In the genomic region with DNA sequence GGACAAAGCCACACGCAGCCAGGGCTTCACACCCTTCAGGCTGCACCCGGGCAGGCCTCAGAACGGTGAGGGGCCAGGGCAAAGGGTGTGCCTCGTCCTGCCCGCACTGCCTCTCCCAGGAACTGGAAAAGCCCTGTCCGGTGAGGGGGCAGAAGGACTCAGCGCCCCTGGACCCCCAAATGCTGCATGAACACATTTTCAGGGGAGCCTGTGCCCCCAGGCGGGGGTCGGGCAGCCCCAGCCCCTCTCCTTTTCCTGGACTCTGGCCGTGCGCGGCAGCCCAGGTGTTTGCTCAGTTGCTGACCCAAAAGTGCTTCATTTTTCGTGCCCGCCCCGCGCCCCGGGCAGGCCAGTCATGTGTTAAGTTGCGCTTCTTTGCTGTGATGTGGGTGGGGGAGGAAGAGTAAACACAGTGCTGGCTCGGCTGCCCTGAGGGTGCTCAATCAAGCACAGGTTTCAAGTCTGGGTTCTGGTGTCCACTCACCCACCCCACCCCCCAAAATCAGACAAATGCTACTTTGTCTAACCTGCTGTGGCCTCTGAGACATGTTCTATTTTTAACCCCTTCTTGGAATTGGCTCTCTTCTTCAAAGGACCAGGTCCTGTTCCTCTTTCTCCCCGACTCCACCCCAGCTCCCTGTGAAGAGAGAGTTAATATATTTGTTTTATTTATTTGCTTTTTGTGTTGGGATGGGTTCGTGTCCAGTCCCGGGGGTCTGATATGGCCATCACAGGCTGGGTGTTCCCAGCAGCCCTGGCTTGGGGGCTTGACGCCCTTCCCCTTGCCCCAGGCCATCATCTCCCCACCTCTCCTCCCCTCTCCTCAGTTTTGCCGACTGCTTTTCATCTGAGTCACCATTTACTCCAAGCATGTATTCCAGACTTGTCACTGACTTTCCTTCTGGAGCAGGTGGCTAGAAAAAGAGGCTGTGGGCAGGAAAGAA, we compare ENCODE assay signal across 8 cellular contexts. TPM values are rescaled to one million over a fixed set of nuclear protein-coding genes. Genes with fewer than 3 reads are reported as not detected.
DNase-seq lines count a peak whose midpoint lies in the region; TF ChIP-seq lines count a peak whose summit lies in the region.

No MANE protein-coding gene starts in this region.

- no peaks in the 10 kb centered on the region for H3K27me3 ChIP-seq in ectodermal cell (ENCODE audit: control insufficient read depth, insufficient read depth, low read length, poor library complexity, severe bottlenecking)
- H3K27me3 ChIP-seq in neural progenitor cell = no peaks in the 10 kb centered on the region

- no peaks in the 10 kb centered on the region for H4K20me1 ChIP-seq in neural progenitor cell (ENCODE audit: low read depth)

- no peaks in the 10 kb centered on the region for H3K9me3 Mint-ChIP-seq in neural progenitor cell
- H3K9me3 Mint-ChIP-seq in activated naive CD4-positive, alpha-beta T cell treated with anti-CD3 and anti-CD28 coated beads for 36 hours = no peaks in the 10 kb centered on the region

- no peak overlapping the region for H3K4me3 Mint-ChIP-seq in neural progenitor cell
- no peak overlapping the region for H3K4me3 Mint-ChIP-seq in activated naive CD4-positive, alpha-beta T cell treated with anti-CD3 and anti-CD28 coated beads for 36 hours

- H3K36me3 ChIP-seq in ectodermal cell (ENCODE audit: control insufficient read depth, insufficient read depth, low read length) (peaks cover 26% of the 10 kb centered on the region), neural progenitor cell (no peaks in the 10 kb centered on the region)

- H3K4me3 ChIP-seq in ectodermal cell (ENCODE audit: insufficient read depth, low read depth, low read length) (no peak overlapping the region), neural progenitor cell (no peak overlapping the region)

- no peaks in the 10 kb centered on the region for H3K27me3 Mint-ChIP-seq in neural progenitor cell (ENCODE audit: insufficient read depth, low read depth)
- H3K27me3 Mint-ChIP-seq in activated naive CD4-positive, alpha-beta T cell treated with anti-CD3 and anti-CD28 coated beads for 36 hours (ENCODE audit: low read depth) = no peaks in the 10 kb centered on the region

- peak; percentile 41 for DNase-seq in DMS79 treated with DMSO at 0.1 percent for 48 hours (lab: John Stamatoyannopoulos, UW)
- DNase-seq in NCI-H460 (ENCODE audit: extremely low read depth, low read depth) = peak; percentile 50
- no peak for DNase-seq in neural progenitor cell (ENCODE audit: low spot score)
- DNase-seq in activated naive CD4-positive, alpha-beta T cell treated with anti-CD3 and anti-CD28 coated beads for 36 hours = no peak
- no peak for DNase-seq in activated CD4-positive, CD25-positive, alpha-beta regulatory T cell treated with anti-CD3 and anti-CD28 coated beads, Interleukin-2, amount 50 U/mL, for 72 hours
- no peak for DNase-seq in activated CD8-positive, alpha-beta memory T cell treated with anti-CD3 and anti-CD28 coated beads for 24 hours
- no peak for DNase-seq in NCI-H2107 treated with DMSO at 0.1 percent for 48 hours (lab: John Stamatoyannopoulos, UW; ENCODE audit: unreplicated experiment)

- H3F3A ChIP-seq in neural progenitor cell (ENCODE audit: low read depth) = peaks cover 22% of the 10 kb centered on the region

- peak overlapping the region; percentile 27 for H3K9ac ChIP-seq in neural progenitor cell

- H3K4me1 Mint-ChIP-seq in neural progenitor cell = peaks cover 22% of the 10 kb centered on the region
- peaks cover 4% of the 10 kb centered on the region for H3K4me1 Mint-ChIP-seq in activated naive CD4-positive, alpha-beta T cell treated with anti-CD3 and anti-CD28 coated beads for 36 hours (ENCODE audit: low read depth)

- no peak overlapping the region for H3K4me2 ChIP-seq in neural progenitor cell

- no peak for TF ChIP-seq CTCF in neural progenitor cell (IDR thresholded peaks at IDR 0.05)

- H3K36me3 Mint-ChIP-seq in neural progenitor cell = peaks cover 23% of the 10 kb centered on the region
- no peaks in the 10 kb centered on the region for H3K36me3 Mint-ChIP-seq in activated naive CD4-positive, alpha-beta T cell treated with anti-CD3 and anti-CD28 coated beads for 36 hours (ENCODE audit: low read depth)

- peak overlapping the region; percentile 78 for H3K27ac Mint-ChIP-seq in neural progenitor cell
- no peak overlapping the region for H3K27ac Mint-ChIP-seq in activated naive CD4-positive, alpha-beta T cell treated with anti-CD3 and anti-CD28 coated beads for 36 hours

- H3K9me3 ChIP-seq in ectodermal cell (ENCODE audit: control insufficient read depth, low read length) = no peaks in the 10 kb centered on the region
- H3K9me3 ChIP-seq in neural progenitor cell (ENCODE audit: low read depth) = no peaks in the 10 kb centered on the region

- WGBS in ectodermal cell, 2 experiments = 56 to 63% methylated on average over 23 to 24 of the region's 24 CpGs

- CTCF ChIA-PET in activated naive CD4-positive, alpha-beta T cell treated with anti-CD3 and anti-CD28 coated beads for 36 hours (lab: Charles Lee) = interaction anchor here (8.9 kb wide), 1 partner anchor 124 kb away, joined by 126 read pairs; a partner anchor contains a TSS

- H3K79me2 ChIP-seq in neural progenitor cell (ENCODE audit: low read depth) = peaks cover 1% of the 10 kb centered on the region

- no peak overlapping the region for H2AFZ ChIP-seq in neural progenitor cell (replicated peaks)

- peaks cover 21% of the 10 kb centered on the region for H3K4me1 ChIP-seq in ectodermal cell (ENCODE audit: control insufficient read depth, insufficient read depth, low read length)
- H3K4me1 ChIP-seq in neural progenitor cell = no peaks in the 10 kb centered on the region

- peak overlapping the region; percentile 44 for H3K27ac ChIP-seq in ectodermal cell (ENCODE audit: insufficient read depth, low read depth, low read length, poor library complexity, severe bottlenecking)
- H3K27ac ChIP-seq in neural progenitor cell = no peak overlapping the region

- intact Hi-C loops in activated naive CD4-positive, alpha-beta T cell treated with anti-CD3 and anti-CD28 coated beads for 36 hours (cut with micrococcal nuclease) = no loop called here

RNA-seq across cellular contexts. Expression of a gene that starts 8.1 kb away (rescaled TPM):
- 23.1 and 28.0 TPM in 2 replicates for total RNA-seq in NCI-H460 (2014; rRNA removed; shearing (Covaris generic))
- polyA plus RNA-seq in NCI-H460 (2014; cell fraction: nucleus; rRNA removed) = 121 and 138 TPM in 2 replicates
- polyA plus RNA-seq in ectodermal cell (2013, experiment 1 of 4) = 69.0 TPM
- polyA plus RNA-seq in ectodermal cell (2013, experiment 2 of 4) = 61.2 TPM
- 62.7 TPM for polyA plus RNA-seq in ectodermal cell (2013, experiment 3 of 4)
- 68.0 TPM for polyA plus RNA-seq in ectodermal cell (2013, experiment 4 of 4)
- 78.1 and 134 TPM in 2 replicates for total RNA-seq in neural progenitor cell (ENCODE audit: low replicate concordance)
- 10 to 100 TPM; 19.3 to 21.5 TPM for total RNA-seq in activated naive CD4-positive, alpha-beta T cell treated with anti-CD3 and anti-CD28 coated beads for 36 hours

RNA-seq across cellular contexts. Expression of a gene that starts 25.5 kb away (rescaled TPM):
- total RNA-seq in NCI-H460 (2014; rRNA removed; shearing (Covaris generic)) = 2.7 and 3.8 TPM in 2 replicates
- polyA plus RNA-seq in NCI-H460 (2014; cell fraction: nucleus; rRNA removed) = 4.6 TPM in 2 replicates
- 31.0 TPM for polyA plus RNA-seq in ectodermal cell (2013, experiment 1 of 4)
- 40.1 TPM for polyA plus RNA-seq in ectodermal cell (2013, experiment 2 of 4)
- polyA plus RNA-seq in ectodermal cell (2013, experiment 3 of 4) = 35.2 TPM
- polyA plus RNA-seq in ectodermal cell (2013, experiment 4 of 4) = 42.8 TPM
- 11.1 and 26.5 TPM in 2 replicates for total RNA-seq in neural progenitor cell (ENCODE audit: low replicate concordance)
- 1 to 10 TPM; 1.1 to 1.2 TPM for total RNA-seq in activated naive CD4-positive, alpha-beta T cell treated with anti-CD3 and anti-CD28 coated beads for 36 hours

RNA-seq across cellular contexts. Expression of a gene that starts 32.0 kb away (rescaled TPM):
- not detected in 2 replicates for total RNA-seq in NCI-H460 (2014; rRNA removed; shearing (Covaris generic))
- not detected in 2 replicates for polyA plus RNA-seq in NCI-H460 (2014; cell fraction: nucleus; rRNA removed)
- not detected for polyA plus RNA-seq in ectodermal cell (2013, experiment 1 of 4)
- polyA plus RNA-seq in ectodermal cell (2013, experiment 2 of 4) = not detected
- polyA plus RNA-seq in ectodermal cell (2013, experiment 3 of 4) = not detected
- polyA plus RNA-seq in ectodermal cell (2013, experiment 4 of 4) = not detected
- not detected in 2 replicates for total RNA-seq in neural progenitor cell (ENCODE audit: low replicate concordance)
- total RNA-seq in activated naive CD4-positive, alpha-beta T cell treated with anti-CD3 and anti-CD28 coated beads for 36 hours = not detected

Comparison
In these comparisons a context has a peak if more than half of its experiments do, and no peak if none do; other contexts are left out.
1. DNase-seq: peak in DMS79 treated with DMSO at 0.1 percent for 48 hours (single experiment) and NCI-H460 (single experiment); none in neural progenitor cell (single experiment), activated naive CD4-positive, alpha-beta T cell treated with anti-CD3 and anti-CD28 coated beads for 36 hours (single experiment), activated CD4-positive, CD25-positive, alpha-beta regulatory T cell treated with anti-CD3 and anti-CD28 coated beads, Interleukin-2, amount 50 U/mL, for 72 hours (single experiment), activated CD8-positive, alpha-beta memory T cell treated with anti-CD3 and anti-CD28 coated beads for 24 hours (single experiment) and NCI-H2107 treated with DMSO at 0.1 percent for 48 hours (single experiment).